Comparison of ENCODE assay signal across 12 cellular contexts in genomic region chr15:80906159-80906775, GRCh38.
DNase-seq lines count a peak whose midpoint lies in the region; ATAC-seq, FAIRE-seq and TF ChIP-seq lines count a peak whose summit lies in the region.
"Had no signal": no experiment of that assay in that cellular context is flagged by ENCODE, and none has a peak within 500 bp of the region (broad histone marks: within the 10 kb centered on the region; RNA-seq: fewer than 3 reads in every experiment).

No MANE protein-coding gene starts in this region.

- TF ChIP-seq POLR2A in HepG2 (IDR thresholded peaks at IDR 0.05; ENCODE audit: insufficient read depth in 1 of 2, low read depth in 2 of 2, low read length in 2 of 2) = no peak
- no peak for TF ChIP-seq POLR2A in right lobe of liver (IDR thresholded peaks at IDR 0.05)

- H3K4me1 ChIP-seq in HepG2 (ENCODE audit: insufficient read depth, low read length) = peaks cover 8% of the 10 kb centered on the region; the same call in 1 of the 2 replicates
- no peaks in the 10 kb centered on the region for H3K4me1 ChIP-seq in right lobe of liver
- no peaks in the 10 kb centered on the region for H3K4me1 ChIP-seq in HAP-1

- TF ChIP-seq EP300 in HepG2 (IDR thresholded peaks at IDR 0.05; ENCODE audit: low read depth in 2 of 2, low read length in 2 of 2) (no peak; a peak in 1 of 4 replicates), HepG2 (CRISPR knock-in tag; IDR thresholded peaks at IDR 0.05; ENCODE audit: borderline replicate concordance) (no peak)

- H3K27me3 ChIP-seq in HepG2 (ENCODE audit: control insufficient read depth in 1 of 2, insufficient read depth in 2 of 2, low read length in 2 of 2) (no peaks in the 10 kb centered on the region), right lobe of liver (no peaks in the 10 kb centered on the region), HAP-1 (ENCODE audit: low read depth) (peaks cover 3% of the 10 kb centered on the region)
- H3K27me3 ChIP-seq: cardiac muscle cell had no signal

- no peak overlapping the region for H2AFZ ChIP-seq in HepG2 (ENCODE audit: low read length)

- H3K4me2 ChIP-seq in HepG2 (ENCODE audit: low read depth, low read length) = no peak overlapping the region

- no peaks in the 10 kb centered on the region for H4K20me1 ChIP-seq in HepG2 (ENCODE audit: insufficient read depth, low read length)

- no peak for FAIRE-seq in HepG2 (lab: Jason Lieb, UNC)

- TF ChIP-seq RAD21 in HepG2 (CRISPR knock-in tag; IDR thresholded peaks at IDR 0.05) = no peak

- H3K9ac ChIP-seq in HepG2 (ENCODE audit: insufficient read depth, low read depth, low read length) = no peak overlapping the region

- DNase-seq in HepG2 (ENCODE audit: low spot score) = peak; percentile 44
- DNase-seq in right lobe of liver = no peak
- peak; percentile 94 for DNase-seq in NCI-H2171 (lab: John Stamatoyannopoulos, UW)
- peak; percentile 57 for DNase-seq in astrocyte of the spinal cord (ENCODE audit: low read depth, low spot score)
- DNase-seq in HAP-1 (ENCODE audit: low spot score in 2 of 2) = no peak
- DNase-seq: activated CD8-positive, alpha-beta memory T cell treated with anti-CD3 and anti-CD28 coated beads, Interleukin-2, amount 50 U/mL, for 48 hours; T-helper 17 cell had no signal

- no peaks in the 10 kb centered on the region for H3K9me3 ChIP-seq in HepG2 (ENCODE audit: low read length)
- H3K9me3 ChIP-seq in right lobe of liver = no peaks in the 10 kb centered on the region
- peaks cover 2% of the 10 kb centered on the region for H3K9me3 ChIP-seq in HAP-1

- peak; percentile 64; the same call in 2 of the 3 replicates for ATAC-seq in HepG2
- no peak for ATAC-seq in right lobe of liver
- ATAC-seq in HG02840 (IDR thresholded peaks at IDR 0.05; ENCODE audit: low FRiP score, unreplicated experiment) = no peak
- ATAC-seq in HG02938 (IDR thresholded peaks at IDR 0.05; ENCODE audit: unreplicated experiment) = no peak
- ATAC-seq in GM18858 (IDR thresholded peaks at IDR 0.05; ENCODE audit: unreplicated experiment) = no peak
- ATAC-seq: T-helper 17 cell had no signal

- POLR2A ChIA-PET in HepG2 (lab: Yijun Ruan, JAX) = no interaction called here

- CTCF ChIA-PET in HepG2 (lab: Yijun Ruan, JAX; ENCODE audit: low intra/inter-chr PET ratio, low total read pairs) = no interaction called here

- in situ Hi-C loops in HepG2 (cut with HindIII; ENCODE audit: extremely low pct_ligation_motif_present, low pct_unique_long_range_greater_than_20kb) = no loop called here
- in situ Hi-C loops in astrocyte of the spinal cord (cut with HindIII; ENCODE audit: low sequenced_read_pairs) = no loop called here
- in situ Hi-C loops in HAP-1 (cut with MboI; ENCODE audit: low sequenced_read_pairs) = no loop called here

- H3K4me3 ChIP-seq in HepG2 (replicated peaks in 1 of 3; ENCODE audit: insufficient read depth in 1 of 3, low read depth in 2 of 3, low read length in 3 of 3) (no peak overlapping the region), right lobe of liver (no peak overlapping the region), astrocyte of the spinal cord (ENCODE audit: low read depth, low read length) (no peak overlapping the region), HAP-1 (no peak overlapping the region)
- H3K4me3 ChIP-seq: cardiac muscle cell, skin epidermis had no signal

- no TSS peak for BruUV-seq in HepG2 (replicated peaks; lab: Mats Ljungman, UMichigan)

- intact Hi-C loops in HepG2 (cut with micrococcal nuclease; ENCODE audit: unreplicated experiment) (no loop called here), right lobe of liver (cut with DNase I) (no loop called here)

- H3K79me2 ChIP-seq in HepG2 (ENCODE audit: insufficient read depth, low read length) = no peaks in the 10 kb centered on the region

- WGBS in HepG2 (ENCODE audit: low lambda C conversion rate) = 93% methylated on average over 10 of the region's 11 CpGs
- WGBS in right lobe of liver (ENCODE audit: insufficient coverage, low coverage, low lambda C conversion rate, missing lambda C conversion rate) = no CpG with 5 or more reads among the region's 11 CpGs

- TF ChIP-seq CTCF in HepG2 (CRISPR knock-in tag; IDR thresholded peaks at IDR 0.05) (no peak), right lobe of liver (IDR thresholded peaks at IDR 0.05) (no peak), astrocyte of the spinal cord (IDR thresholded peaks at IDR 0.05; ENCODE audit: low read depth, low read length) (no peak)

- H3K36me3 ChIP-seq in HepG2 (replicated peaks in 1 of 2; ENCODE audit: control insufficient read depth in 1 of 2, insufficient read depth in 2 of 2, low read length in 2 of 2) = peaks cover 18 to 44% of the 10 kb centered on the region in 2 experiments; a peak in 4 of 5 replicates
- no peaks in the 10 kb centered on the region for H3K36me3 ChIP-seq in right lobe of liver
- no peaks in the 10 kb centered on the region for H3K36me3 ChIP-seq in HAP-1 (replicated peaks)
- H3K36me3 ChIP-seq: cardiac muscle cell had no signal

- no peak overlapping the region for H3K27ac ChIP-seq in HepG2 (ENCODE audit: extremely low read length, insufficient read depth, low read length)
- H3K27ac ChIP-seq in right lobe of liver = no peak overlapping the region
- H3K27ac ChIP-seq: cardiac muscle cell, skin epidermis had no signal

TF ChIP-seq in HepG2, 621 proteins besides CTCF, POLR2A, EP300 and RAD21 (continues in another document):
- TF ChIP-seq CSRNP1 (CRISPR knock-in tag; IDR thresholded peaks at IDR 0.05) = no peak
- no peak for TF ChIP-seq ZNF740 (CRISPR knock-in tag; IDR thresholded peaks at IDR 0.05)
- TF ChIP-seq RNF219 (CRISPR knock-in tag; IDR thresholded peaks at IDR 0.05) = no peak
- peak; percentile 93 for TF ChIP-seq SIX4 (CRISPR knock-in tag; IDR thresholded peaks at IDR 0.05)
- TF ChIP-seq PBX3 (CRISPR knock-in tag; IDR thresholded peaks at IDR 0.05; ENCODE audit: borderline replicate concordance) = no peak
- no peak for TF ChIP-seq ATF6 (CRISPR knock-in tag; conservative IDR thresholded peaks at IDR 0.05)
- no peak for TF ChIP-seq ZNF563 (CRISPR knock-in tag; IDR thresholded peaks at IDR 0.05)
- no peak for TF ChIP-seq NCOA5 (CRISPR knock-in tag; IDR thresholded peaks at IDR 0.05)
- peak; percentile 77 for TF ChIP-seq FOSL2 (CRISPR knock-in tag; IDR thresholded peaks at IDR 0.05)

Comparison
In these comparisons a context has a peak if more than half of its experiments do, and no peak if none do; other contexts are left out.
1. DNase-seq: peak in HepG2 (single experiment), NCI-H2171 (single experiment) and astrocyte of the spinal cord (single experiment); none in right lobe of liver (0 of 3) and HAP-1 (0 of 2).